Comparison of ENCODE assay signal across 9 cellular contexts in the genomic region with DNA sequence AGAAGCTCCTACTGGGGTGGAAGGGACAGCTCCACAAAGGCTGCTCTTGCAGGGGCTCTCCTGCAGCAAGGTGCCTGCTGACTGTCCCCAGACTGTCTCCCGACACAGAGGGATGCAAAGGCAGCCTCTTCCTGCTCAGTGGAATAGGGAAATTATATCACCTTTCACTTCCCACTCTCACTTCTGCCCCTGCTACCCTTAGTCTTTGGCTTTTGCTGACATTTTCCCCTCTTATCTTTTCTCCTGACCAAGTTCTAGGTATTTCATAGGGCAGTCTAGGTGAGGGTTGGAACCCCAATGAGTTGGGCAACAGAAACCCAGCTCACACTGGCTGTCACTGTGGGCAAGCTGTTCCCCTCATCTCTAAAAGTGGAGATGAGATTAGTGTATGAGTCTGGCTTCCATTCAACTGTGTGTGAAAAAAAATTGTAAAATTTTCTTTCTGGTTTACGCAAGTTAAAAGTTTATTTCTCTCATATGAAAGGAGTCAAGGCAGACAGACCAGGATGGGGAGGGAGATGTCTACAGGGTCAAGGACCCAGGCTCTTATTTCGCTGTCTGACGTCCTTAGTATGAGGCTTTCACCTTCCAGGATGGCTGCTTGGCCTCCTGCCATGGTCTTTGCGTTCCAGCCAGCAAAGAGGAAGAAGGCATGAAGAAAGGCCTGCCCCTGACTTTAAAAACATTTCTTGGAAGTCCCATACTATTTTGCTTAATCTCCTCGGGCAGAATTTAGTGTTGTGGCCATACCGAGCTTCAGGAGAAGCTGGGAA. TPM values are rescaled to one million over a fixed set of nuclear protein-coding genes. Genes with fewer than 3 reads are reported as not detected.
DNase-seq lines count a peak whose midpoint lies in the region; ATAC-seq and TF ChIP-seq lines count a peak whose summit lies in the region.
"Had no signal": no experiment of that assay in that cellular context is flagged by ENCODE, and none has a peak within 500 bp of the region (broad histone marks: within the 10 kb centered on the region; RNA-seq: fewer than 3 reads in every experiment).

No MANE protein-coding gene starts in this region.

- DNase-seq in A673 (ENCODE audit: low spot score) = peak; percentile 17
- DNase-seq in cardiac fibroblast (ENCODE audit: low read depth in 2 of 2) = peak; percentile 79 to 96
- peak; percentile 89 for DNase-seq in mesenteric fat pad (ENCODE audit: low spot score)
- DNase-seq in H9 = no peak
- no peak for DNase-seq in NCI-H2029 (lab: John Stamatoyannopoulos, UW)

- H3K9me3 Mint-ChIP-seq in IgD-negative memory B cell = no peaks in the 10 kb centered on the region
- no peaks in the 10 kb centered on the region; a peak in 1 of 5 replicates for H3K9me3 Mint-ChIP-seq in H9

- H4K91ac ChIP-seq in H9 (ENCODE audit: insufficient read length, low read depth, low read length) = no peak overlapping the region

- H4K5ac ChIP-seq in H9 (ENCODE audit: insufficient read length, low read depth, low read length) = no peak overlapping the region

- H3K27ac ChIP-seq in A673 (ENCODE audit: low read depth, low read length, poor library complexity, severe bottlenecking) = no peak overlapping the region
- no peak overlapping the region for H3K27ac ChIP-seq in H9 (ENCODE audit: insufficient read length, low read depth, low read length)
- H3K27ac ChIP-seq: epithelial cell of prostate had no signal

- H3K4me3 ChIP-seq in A673 (ENCODE audit: low read depth, low read length, poor library complexity, severe bottlenecking) (no peak overlapping the region), cardiac fibroblast (replicated peaks in 1 of 2; ENCODE audit: low read depth in 2 of 2, low read length in 2 of 2) (no peak overlapping the region)

- no peaks in the 10 kb centered on the region for H3K4me1 ChIP-seq in A673 (ENCODE audit: insufficient read depth, low read length, poor library complexity, severe bottlenecking)
- no peaks in the 10 kb centered on the region for H3K4me1 ChIP-seq in H9 (ENCODE audit: insufficient read depth, low read length)

- TF ChIP-seq CTCF in A673 (conservative IDR thresholded peaks at IDR 0.05; ENCODE audit: low read depth, low read length) (no peak), cardiac fibroblast (IDR thresholded peaks at IDR 0.05; ENCODE audit: low read depth, low read length) (no peak), H9 (conservative IDR thresholded peaks at IDR 0.05) (no peak)

- no peak overlapping the region for H2BK20ac ChIP-seq in H9 (ENCODE audit: low read depth, low read length, poor library complexity, severe bottlenecking)

- no peaks in the 10 kb centered on the region for H3K9me3 ChIP-seq in A673 (ENCODE audit: low read depth, low read length, poor library complexity, severe bottlenecking)
- no peaks in the 10 kb centered on the region for H3K9me3 ChIP-seq in H9 (ENCODE audit: control insufficient read depth, low read depth, low read length)

- H3K36me3 Mint-ChIP-seq in IgD-negative memory B cell (no peaks in the 10 kb centered on the region), H9 (ENCODE audit: insufficient read depth in 1 of 3, low read depth in 3 of 3) (peaks cover 3 to 26% (median 10%) of the 10 kb centered on the region in 3 experiments; a peak in 6 of 7 replicates)

- CTCF ChIA-PET in A673 (lab: Charles Lee) = no interaction called here

- H3K79me2 ChIP-seq in H9 (ENCODE audit: insufficient read depth, low read length) = no peaks in the 10 kb centered on the region

- no peak overlapping the region for H2AFZ ChIP-seq in H9 (ENCODE audit: low read length)

- H3K4me2 ChIP-seq in H9 (ENCODE audit: insufficient read depth, insufficient read length, low read length) = no peak overlapping the region

- no peaks in the 10 kb centered on the region for H3K23me2 ChIP-seq in H9 (ENCODE audit: insufficient read length, low read depth, low read length, poor library complexity, severe bottlenecking)

- no peak overlapping the region for H2AK5ac ChIP-seq in H9 (ENCODE audit: insufficient read length, low read length)

- H3K4ac ChIP-seq in H9 (ENCODE audit: low read depth, low read length) = no peak overlapping the region

- H2BK120ac ChIP-seq in H9 (ENCODE audit: low read depth, low read length, poor library complexity, severe bottlenecking) = no peak overlapping the region

- intact Hi-C loops in A673 (cut with micrococcal nuclease; ENCODE audit: unreplicated experiment) = no loop called here

- H3K27me3 Mint-ChIP-seq in IgD-negative memory B cell (no peaks in the 10 kb centered on the region), H9 (ENCODE audit: low read depth) (peaks cover 15% of the 10 kb centered on the region)

- H3K4me3 Mint-ChIP-seq in IgD-negative memory B cell (no peak overlapping the region), H9 (no peak overlapping the region)

- no peak overlapping the region for H2BK5ac ChIP-seq in H9 (ENCODE audit: insufficient read length, low read length)

- H3K56ac ChIP-seq in H9 (ENCODE audit: insufficient read length, low read depth, low read length) = no peak overlapping the region

- peaks cover 24% of the 10 kb centered on the region for H3K36me3 ChIP-seq in A673 (ENCODE audit: insufficient read depth, low read length, poor library complexity, severe bottlenecking)

- no peaks in the 10 kb centered on the region for H3K27me3 ChIP-seq in A673 (replicated peaks; ENCODE audit: insufficient read depth, low read depth, low read length, poor library complexity)
- H3K27me3 ChIP-seq in H9 (ENCODE audit: insufficient read depth, low read length) = no peaks in the 10 kb centered on the region

- BruUV-seq in A673 (replicated peaks; lab: Mats Ljungman, UMichigan) = no TSS peak

- no peak overlapping the region for H3T11ph ChIP-seq in H9 (ENCODE audit: low read length)

- no peaks in the 10 kb centered on the region for H4K20me1 ChIP-seq in H9 (ENCODE audit: control insufficient read depth, insufficient read depth, insufficient read length)

- no CpG with 5 or more reads among the region's 7 CpGs for WGBS in H9 (ENCODE audit: extremely low coverage, insufficient read length, low lambda C conversion rate)

- POLR2A ChIA-PET in A673 (lab: Charles Lee; ENCODE audit: low non-redundant PET) = no interaction called here

- no peaks in the 10 kb centered on the region for H3K79me1 ChIP-seq in H9 (ENCODE audit: insufficient read depth, low read depth, low read length, poor library complexity, severe bottlenecking)

- no peak overlapping the region for H3K14ac ChIP-seq in H9 (ENCODE audit: insufficient read depth, low read length)

- no peak for ATAC-seq in GM18517 (IDR thresholded peaks at IDR 0.05; ENCODE audit: unreplicated experiment)
- ATAC-seq in GM21423 (IDR thresholded peaks at IDR 0.05; ENCODE audit: unreplicated experiment) = no peak

- peaks cover 11 to 28% (median 18%) of the 10 kb centered on the region in 3 donors for H3K4me1 Mint-ChIP-seq in IgD-negative memory B cell
- H3K4me1 Mint-ChIP-seq in H9 = peaks cover 11 to 12% of the 10 kb centered on the region in 2 experiments

- no peak overlapping the region for H3K9ac ChIP-seq in H9 (ENCODE audit: extremely low read depth, insufficient read length, low read length)

- H3K23ac ChIP-seq in H9 (ENCODE audit: insufficient read length, low read depth, low read length) = no peak overlapping the region

- no peak overlapping the region for H4K8ac ChIP-seq in H9 (replicated peaks; ENCODE audit: insufficient read length, low read depth, low read length)

- peak overlapping the region in 2 of 3 donors; percentile 51 to 65 for H3K27ac Mint-ChIP-seq in IgD-negative memory B cell
- H3K27ac Mint-ChIP-seq in H9 = no peak overlapping the region; a peak in 2 of 7 replicates

- H3K18ac ChIP-seq in H9 (ENCODE audit: insufficient read length, low read depth, low read length) = no peak overlapping the region

- H2BK12ac ChIP-seq in H9 (ENCODE audit: insufficient read length, low read depth, low read length) = no peak overlapping the region

- H2BK15ac ChIP-seq in H9 (ENCODE audit: low read depth, low read length) = no peak overlapping the region

RNA-seq across cellular contexts. Expression of gene MOCOS, which starts 7.5 kb away (rescaled TPM):
- total RNA-seq in A673 (2021) (not detected in 2 replicates), mesenteric fat pad (5.8 TPM), H9 (2021) (5.2 and 6.0 TPM in 2 replicates)
- polyA plus RNA-seq in IgD-negative memory B cell = 0.13 TPM

RNA-seq across cellular contexts. Expression of gene ELP2, which starts 50.0 kb away (rescaled TPM):
- total RNA-seq in A673 (2021) (96.5 and 110 TPM in 2 replicates), mesenteric fat pad (71.8 TPM), H9 (2021) (129 and 137 TPM in 2 replicates)
- polyA plus RNA-seq in IgD-negative memory B cell = 64.5 TPM

RNA-seq across cellular contexts. Expression of gene SLC39A6, which starts 50.6 kb away (rescaled TPM):
- total RNA-seq in A673 (2021) = 58.1 and 70.7 TPM in 2 replicates
- polyA plus RNA-seq in IgD-negative memory B cell = 24.3 TPM
- 54.9 TPM for total RNA-seq in mesenteric fat pad
- 31.8 and 33.9 TPM in 2 replicates for total RNA-seq in H9 (2021)

Comparison
In these comparisons a context has a peak if more than half of its experiments do, and no peak if none do; other contexts are left out.
1. DNase-seq: peak in A673 (single experiment), cardiac fibroblast (2 of 2) and mesenteric fat pad (single experiment); none in H9 (single experiment) and NCI-H2029 (single experiment).
2. H3K27ac Mint-ChIP-seq: peak in IgD-negative memory B cell (2 of 3); none in H9 (0 of 3).